1 cellular context compared by ENCODE assay signal in the genomic region with DNA sequence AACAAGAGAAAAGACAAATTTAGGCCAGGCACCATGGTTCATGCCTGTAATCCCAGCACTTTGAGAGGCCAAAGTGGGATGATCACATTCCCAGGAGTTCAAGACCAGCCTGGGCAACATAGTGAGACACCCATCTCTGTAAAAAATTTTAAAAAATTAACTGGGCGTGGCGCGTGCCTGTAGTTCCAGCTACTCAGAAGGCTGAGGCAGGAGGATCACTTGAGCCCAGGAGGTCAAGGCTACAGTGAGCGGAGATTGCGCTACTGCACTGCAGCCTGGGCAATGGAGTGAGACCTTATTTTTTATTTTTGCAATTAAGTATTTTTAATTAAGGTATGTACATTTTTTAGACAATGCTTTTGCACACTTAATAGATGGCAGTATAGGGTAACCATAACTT.
TF ChIP-seq lines count a peak whose summit lies in the region.

No MANE protein-coding gene starts in this region.

TF ChIP-seq in HepG2, 621 proteins besides CTCF, POLR2A, EP300 and RAD21:
- no peak for TF ChIP-seq HIVEP1 (CRISPR knock-in tag; IDR thresholded peaks at IDR 0.05)
- TF ChIP-seq KDM1A (CRISPR knock-in tag; IDR thresholded peaks at IDR 0.05) = no peak
- no peak for TF ChIP-seq ZNF34 (CRISPR knock-in tag; IDR thresholded peaks at IDR 0.05; ENCODE audit: borderline replicate concordance)
- TF ChIP-seq, protein P1, sequence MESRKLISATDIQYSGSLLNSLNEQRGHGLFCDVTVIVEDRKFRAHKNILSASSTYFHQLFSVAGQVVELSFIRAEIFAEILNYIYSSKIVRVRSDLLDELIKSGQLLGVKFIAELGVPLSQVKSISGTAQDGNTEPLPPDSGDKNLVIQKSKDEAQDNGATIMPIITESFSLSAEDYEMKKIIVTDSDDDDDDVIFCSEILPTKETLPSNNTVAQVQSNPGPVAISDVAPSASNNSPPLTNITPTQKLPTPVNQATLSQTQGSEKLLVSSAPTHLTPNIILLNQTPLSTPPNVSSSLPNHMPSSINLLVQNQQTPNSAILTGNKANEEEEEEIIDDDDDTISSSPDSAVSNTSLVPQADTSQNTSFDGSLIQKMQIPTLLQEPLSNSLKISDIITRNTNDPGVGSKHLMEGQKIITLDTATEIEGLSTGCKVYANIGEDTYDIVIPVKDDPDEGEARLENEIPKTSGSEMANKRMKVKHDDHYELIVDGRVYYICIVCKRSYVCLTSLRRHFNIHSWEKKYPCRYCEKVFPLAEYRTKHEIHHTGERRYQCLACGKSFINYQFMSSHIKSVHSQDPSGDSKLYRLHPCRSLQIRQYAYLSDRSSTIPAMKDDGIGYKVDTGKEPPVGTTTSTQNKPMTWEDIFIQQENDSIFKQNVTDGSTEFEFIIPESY (CRISPR knock-in tag; IDR thresholded peaks at IDR 0.05) = peak; percentile 76; the same call in 1 of the 2 replicates
